ENCODE assay signal across 33 cellular contexts in the genomic region with DNA sequence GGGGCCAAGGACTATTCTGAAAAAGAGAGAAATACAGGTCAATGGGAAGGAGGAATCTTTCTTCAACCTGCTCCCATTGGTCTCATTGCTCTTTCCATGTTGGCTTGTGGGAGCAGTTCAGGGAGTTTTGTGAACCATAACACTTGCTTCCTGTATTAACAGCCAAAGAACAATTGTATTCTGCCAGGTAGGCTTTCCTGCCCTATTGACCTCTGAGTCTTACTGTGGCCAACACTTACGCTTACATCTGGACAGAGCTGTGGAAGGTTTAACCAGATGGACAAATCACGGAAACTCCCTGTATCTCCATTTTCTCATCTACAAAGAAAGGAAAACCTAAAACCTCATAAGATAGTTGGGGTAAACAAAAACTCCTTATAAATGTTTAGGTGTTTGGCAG.
"Had no signal": no experiment of that assay in that cellular context is flagged by ENCODE, and none has a peak within 500 bp of the region (broad histone marks: within the 10 kb centered on the region; RNA-seq: fewer than 3 reads in every experiment).

No MANE protein-coding gene starts in this region.

- H3K4me1 ChIP-seq: adrenal gland, body of pancreas, esophagus muscularis mucosa, foreskin keratinocyte, gastrocnemius medialis, heart left ventricle had no signal

- DNase-seq: activated CD4-positive, alpha-beta memory T cell treated with anti-CD3 and anti-CD28 coated beads for 36 hours; activated CD4-positive, alpha-beta T cell treated with anti-CD3 and anti-CD28 coated beads for 36 hours; activated CD4-positive, alpha-beta T cell treated with anti-CD3 and anti-CD28 coated beads, Interleukin-2, amount 10 ng/mL, durations not matched to agents 24 days and 14 days; activated CD4-positive, CD25-positive, alpha-beta regulatory T cell; activated CD4-positive, CD25-positive, alpha-beta regulatory T cell treated with anti-CD3 and anti-CD28 coated beads, Interleukin-2, amount 50 U/mL, for 72 hours; activated CD8-positive, alpha-beta memory T cell treated with anti-CD3 and anti-CD28 coated beads, Interleukin-2, amount 10 ng/mL, durations not matched to agents 7 days and 5 days; activated CD8-positive, alpha-beta memory T cell treated with anti-CD3 and anti-CD28 coated beads, Interleukin-2, amount 50 U/mL, for 4 hours; activated CD8-positive, alpha-beta T cell treated with anti-CD3 and anti-CD28 coated beads, Interleukin-2, amount 10 ng/mL, durations not matched to agents 7 days and 5 days; activated effector memory CD4-positive, alpha-beta T cell treated with anti-CD3 and anti-CD28 coated beads, Interleukin-2, amount 50 U/mL, for 16 hours; activated naive CD4-positive, alpha-beta T cell treated with anti-CD3 and anti-CD28 coated beads for 36 hours; activated naive CD8-positive, alpha-beta T cell treated with anti-CD3 and anti-CD28 coated beads for 36 hours; activated naive CD8-positive, alpha-beta T cell treated with anti-CD3 and anti-CD28 coated beads, Interleukin-2, amount 50 U/mL, for 24 hours; activated T-cell treated with anti-CD3 and anti-CD28 coated beads, Interleukin-2, amount 50 U/mL, for 1 hour; activated T-cell treated with anti-CD3 and anti-CD28 coated beads, Interleukin-2, amount 50 U/mL, for 48 hours; adrenal gland; amygdala; aorta; body of pancreas; caudate nucleus; cortex of kidney; dorsolateral prefrontal cortex; effector memory CD4-positive, alpha-beta T cell; endodermal cell; erythroblast; foreskin keratinocyte; gastrocnemius medialis; glutamatergic neuron; heart left ventricle; T-helper 2 cell had no signal

- H3K4me3 ChIP-seq: adrenal gland, body of pancreas, dorsolateral prefrontal cortex, esophagus muscularis mucosa, gastrocnemius medialis, heart left ventricle had no signal

- H3K36me3 ChIP-seq: adrenal gland, esophagus muscularis mucosa, gastrocnemius medialis, heart left ventricle had no signal

- H3K27ac ChIP-seq: adrenal gland, body of pancreas, dorsolateral prefrontal cortex, esophagus muscularis mucosa, foreskin keratinocyte, gastrocnemius medialis, heart left ventricle had no signal

- H3K4me3 Mint-ChIP-seq: activated CD4-positive, alpha-beta memory T cell treated with anti-CD3 and anti-CD28 coated beads for 36 hours; activated CD4-positive, alpha-beta T cell treated with anti-CD3 and anti-CD28 coated beads for 36 hours; activated CD4-positive, alpha-beta T cell treated with anti-CD3 and anti-CD28 coated beads, Interleukin-2, amount 10 ng/mL, durations not matched to agents 24 days and 14 days; activated CD8-positive, alpha-beta memory T cell treated with anti-CD3 and anti-CD28 coated beads, Interleukin-2, amount 10 ng/mL, durations not matched to agents 7 days and 5 days; activated CD8-positive, alpha-beta T cell treated with anti-CD3 and anti-CD28 coated beads, Interleukin-2, amount 10 ng/mL, durations not matched to agents 7 days and 5 days; activated naive CD4-positive, alpha-beta T cell treated with anti-CD3 and anti-CD28 coated beads for 36 hours; activated naive CD4-positive, alpha-beta T cell treated with anti-CD3 and anti-CD28 coated beads, Interleukin-2, amount 50 U/mL, for 24 hours; activated naive CD8-positive, alpha-beta T cell treated with anti-CD3 and anti-CD28 coated beads for 36 hours; activated naive CD8-positive, alpha-beta T cell treated with anti-CD3 and anti-CD28 coated beads, Interleukin-2, amount 50 U/mL, for 24 hours; activated T-helper 1 cell treated with anti-CD3 and anti-CD28 coated beads, Interleukin-12 subunit alpha, Interleukin-12 subunit beta, Interleukin-2, Interleukin-4 antibody, amounts not matched to agents 30 ng/mL and 10 ng/mL and 1 ng/mL, durations not matched to agents 14 hours and 24 hours and 36 hours; endodermal cell had no signal

- H3K36me3 Mint-ChIP-seq: activated CD4-positive, alpha-beta memory T cell treated with anti-CD3 and anti-CD28 coated beads for 36 hours; activated naive CD4-positive, alpha-beta T cell treated with anti-CD3 and anti-CD28 coated beads, Interleukin-2, amount 50 U/mL, for 24 hours; activated naive CD8-positive, alpha-beta T cell treated with anti-CD3 and anti-CD28 coated beads for 36 hours had no signal

- H3K9me3 ChIP-seq: adrenal gland, body of pancreas, esophagus muscularis mucosa, gastrocnemius medialis had no signal

- H3K27me3 Mint-ChIP-seq: activated CD4-positive, alpha-beta memory T cell treated with anti-CD3 and anti-CD28 coated beads for 36 hours; activated CD4-positive, alpha-beta T cell treated with anti-CD3 and anti-CD28 coated beads for 36 hours; activated CD4-positive, alpha-beta T cell treated with anti-CD3 and anti-CD28 coated beads, Interleukin-2, amount 10 ng/mL, durations not matched to agents 24 days and 14 days; activated CD8-positive, alpha-beta memory T cell treated with anti-CD3 and anti-CD28 coated beads, Interleukin-2, amount 10 ng/mL, durations not matched to agents 7 days and 5 days; activated naive CD4-positive, alpha-beta T cell treated with anti-CD3 and anti-CD28 coated beads, Interleukin-2, amount 50 U/mL, for 24 hours; activated naive CD8-positive, alpha-beta T cell treated with anti-CD3 and anti-CD28 coated beads for 36 hours; activated naive CD8-positive, alpha-beta T cell treated with anti-CD3 and anti-CD28 coated beads, Interleukin-2, amount 50 U/mL, for 24 hours had no signal

- H3K4me1 Mint-ChIP-seq: activated CD4-positive, alpha-beta T cell treated with anti-CD3 and anti-CD28 coated beads for 36 hours; activated CD4-positive, alpha-beta T cell treated with anti-CD3 and anti-CD28 coated beads, Interleukin-2, amount 10 ng/mL, durations not matched to agents 24 days and 14 days; activated CD8-positive, alpha-beta memory T cell treated with anti-CD3 and anti-CD28 coated beads, Interleukin-2, amount 10 ng/mL, durations not matched to agents 7 days and 5 days; activated naive CD8-positive, alpha-beta T cell treated with anti-CD3 and anti-CD28 coated beads for 36 hours; endodermal cell had no signal

- H3K27me3 ChIP-seq: body of pancreas, esophagus muscularis mucosa, foreskin keratinocyte, gastrocnemius medialis had no signal

- H3K27ac Mint-ChIP-seq: activated CD4-positive, alpha-beta memory T cell treated with anti-CD3 and anti-CD28 coated beads for 36 hours; activated CD4-positive, alpha-beta T cell treated with anti-CD3 and anti-CD28 coated beads for 36 hours; activated CD4-positive, alpha-beta T cell treated with anti-CD3 and anti-CD28 coated beads, Interleukin-2, amount 10 ng/mL, durations not matched to agents 24 days and 14 days; activated CD8-positive, alpha-beta memory T cell treated with anti-CD3 and anti-CD28 coated beads, Interleukin-2, amount 10 ng/mL, durations not matched to agents 7 days and 5 days; activated CD8-positive, alpha-beta T cell treated with anti-CD3 and anti-CD28 coated beads, Interleukin-2, amount 10 ng/mL, durations not matched to agents 7 days and 5 days; activated naive CD4-positive, alpha-beta T cell treated with anti-CD3 and anti-CD28 coated beads for 36 hours; activated naive CD4-positive, alpha-beta T cell treated with anti-CD3 and anti-CD28 coated beads, Interleukin-2, amount 50 U/mL, for 24 hours; activated naive CD8-positive, alpha-beta T cell treated with anti-CD3 and anti-CD28 coated beads for 36 hours; activated naive CD8-positive, alpha-beta T cell treated with anti-CD3 and anti-CD28 coated beads, Interleukin-2, amount 50 U/mL, for 24 hours; activated T-helper 1 cell treated with anti-CD3 and anti-CD28 coated beads, Interleukin-12 subunit alpha, Interleukin-12 subunit beta, Interleukin-2, Interleukin-4 antibody, amounts not matched to agents 30 ng/mL and 10 ng/mL and 1 ng/mL, durations not matched to agents 14 hours and 24 hours and 36 hours; activated T-helper 2 cell treated with anti-CD3 and anti-CD28 coated beads, Interferon-gamma antibody, Interleukin-2, Interleukin-4, amounts not matched to agents 10 μg/mL and 5 μg/mL and 100 μg/mL, durations not matched to agents 14 hours and 24 hours and 36 hours; endodermal cell had no signal

- H3K9me3 Mint-ChIP-seq: activated CD4-positive, alpha-beta memory T cell treated with anti-CD3 and anti-CD28 coated beads for 36 hours; activated CD4-positive, alpha-beta T cell treated with anti-CD3 and anti-CD28 coated beads, Interleukin-2, amount 10 ng/mL, durations not matched to agents 24 days and 14 days; activated naive CD4-positive, alpha-beta T cell treated with anti-CD3 and anti-CD28 coated beads for 36 hours; activated naive CD4-positive, alpha-beta T cell treated with anti-CD3 and anti-CD28 coated beads, Interleukin-2, amount 50 U/mL, for 24 hours; activated naive CD8-positive, alpha-beta T cell treated with anti-CD3 and anti-CD28 coated beads for 36 hours; activated naive CD8-positive, alpha-beta T cell treated with anti-CD3 and anti-CD28 coated beads, Interleukin-2, amount 50 U/mL, for 24 hours; activated T-helper 1 cell treated with anti-CD3 and anti-CD28 coated beads, Interleukin-12 subunit alpha, Interleukin-12 subunit beta, Interleukin-2, Interleukin-4 antibody, amounts not matched to agents 30 ng/mL and 10 ng/mL and 1 ng/mL, durations not matched to agents 14 hours and 24 hours and 36 hours; activated T-helper 2 cell treated with anti-CD3 and anti-CD28 coated beads, Interferon-gamma antibody, Interleukin-2, Interleukin-4, amounts not matched to agents 10 μg/mL and 5 μg/mL and 100 μg/mL, durations not matched to agents 14 hours and 24 hours and 36 hours had no signal

- ATAC-seq: activated CD4-positive, alpha-beta T cell treated with anti-CD3 and anti-CD28 coated beads for 36 hours; activated CD8-positive, alpha-beta memory T cell treated with anti-CD3 and anti-CD28 coated beads, Interleukin-2, amount 10 ng/mL, durations not matched to agents 7 days and 5 days; activated CD8-positive, alpha-beta T cell treated with anti-CD3 and anti-CD28 coated beads, Interleukin-2, amount 10 ng/mL, durations not matched to agents 7 days and 5 days; activated naive CD8-positive, alpha-beta T cell treated with anti-CD3 and anti-CD28 coated beads, Interleukin-2, amount 50 U/mL, for 24 hours; body of pancreas; foreskin keratinocyte; gastrocnemius medialis; heart left ventricle had no signal
